10 cellular contexts compared by ENCODE assay signal in genomic region chr22:44729391-44730012, GRCh38. TPM values are rescaled to one million over a fixed set of nuclear protein-coding genes. Genes with fewer than 3 reads are reported as not detected.
DNase-seq lines count a peak whose midpoint lies in the region; ATAC-seq and TF ChIP-seq lines count a peak whose summit lies in the region.
"Had no signal": no experiment of that assay in that cellular context is flagged by ENCODE, and none has a peak within 500 bp of the region (broad histone marks: within the 10 kb centered on the region; RNA-seq: fewer than 3 reads in every experiment).

No MANE protein-coding gene starts in this region.

- no peak overlapping the region for H3K4me3 Mint-ChIP-seq in activated naive CD8-positive, alpha-beta T cell treated with anti-CD3 and anti-CD28 coated beads for 36 hours

- intact Hi-C loops in left cardiac atrium (cut with DNase I): no loop called here

- peak; percentile 76 for DNase-seq in CD1c-positive myeloid dendritic cell (ENCODE audit: extremely low spot score)
- peak; percentile 45 for DNase-seq in activated naive CD8-positive, alpha-beta T cell treated with anti-CD3 and anti-CD28 coated beads for 36 hours
- peak; percentile 71 for DNase-seq in left cardiac atrium
- DNase-seq in putamen (ENCODE audit: low spot score): peak; percentile 65
- DNase-seq in glomerular visceral epithelial cell (ENCODE audit: extremely low spot score): no peak
- no peak for DNase-seq in omental fat pad (ENCODE audit: low spot score)
- DNase-seq: GDM1, NCI-H2081 treated with DMSO at 0.1 percent for 48 hours had no signal

- TF ChIP-seq CTCF in omental fat pad (IDR thresholded peaks at IDR 0.05): no peak

- peaks cover 5% of the 10 kb centered on the region for H3K36me3 Mint-ChIP-seq in activated naive CD8-positive, alpha-beta T cell treated with anti-CD3 and anti-CD28 coated beads for 36 hours

- peak; percentile 79 to 80 for ATAC-seq in left cardiac atrium
- no peak for ATAC-seq in GM21619 (IDR thresholded peaks at IDR 0.05; ENCODE audit: unreplicated experiment)
- ATAC-seq in omental fat pad (ENCODE audit: low FRiP score): no peak
- ATAC-seq in GM19395 (IDR thresholded peaks at IDR 0.05; ENCODE audit: unreplicated experiment): no peak

- H3K27ac Mint-ChIP-seq in activated naive CD8-positive, alpha-beta T cell treated with anti-CD3 and anti-CD28 coated beads for 36 hours: peak overlapping the region; percentile 42

- no peaks in the 10 kb centered on the region for H3K27me3 Mint-ChIP-seq in activated naive CD8-positive, alpha-beta T cell treated with anti-CD3 and anti-CD28 coated beads for 36 hours

- H3K4me1 Mint-ChIP-seq in activated naive CD8-positive, alpha-beta T cell treated with anti-CD3 and anti-CD28 coated beads for 36 hours: peaks cover 11% of the 10 kb centered on the region

- no peaks in the 10 kb centered on the region for H3K9me3 Mint-ChIP-seq in activated naive CD8-positive, alpha-beta T cell treated with anti-CD3 and anti-CD28 coated beads for 36 hours

RNA-seq across cellular contexts. Expression of gene ARHGAP8, which starts 22.9 kb away (rescaled TPM):
- 1 to 10 TPM; 3.2 TPM for total RNA-seq in activated naive CD8-positive, alpha-beta T cell treated with anti-CD3 and anti-CD28 coated beads for 36 hours
- total RNA-seq in left cardiac atrium: under 1 TPM; 0.32 to 0.89 TPM
- 1 to 10 TPM in 2 of 4 donors, under 1 TPM in 1, not detected in 1; 0.46 to 2.2 (median 1.9) TPM for total RNA-seq in omental fat pad

RNA-seq across cellular contexts. Expression of gene PRR5, which starts 27.5 kb away (rescaled TPM):
- total RNA-seq in activated naive CD8-positive, alpha-beta T cell treated with anti-CD3 and anti-CD28 coated beads for 36 hours: 10 to 100 TPM; 22.3 to 24.6 TPM
- total RNA-seq in left cardiac atrium (10 to 100 TPM; 15.3 to 19.1 TPM), omental fat pad (10 to 100 TPM; 22.2 to 51.5 (median 31.6) TPM)

Comparison
In these comparisons a context has a peak if more than half of its experiments do, and no peak if none do; other contexts are left out.
1. DNase-seq: peak in CD1c-positive myeloid dendritic cell (single experiment), activated naive CD8-positive, alpha-beta T cell treated with anti-CD3 and anti-CD28 coated beads for 36 hours (single experiment), left cardiac atrium (single experiment) and putamen (single experiment); none in glomerular visceral epithelial cell (single experiment) and omental fat pad (single experiment).
2. ATAC-seq: peak in left cardiac atrium (2 of 2); none in GM21619 (single experiment), omental fat pad (single experiment) and GM19395 (single experiment).